Comparison of ENCODE assay signal across 18 cellular contexts in the genomic region with DNA sequence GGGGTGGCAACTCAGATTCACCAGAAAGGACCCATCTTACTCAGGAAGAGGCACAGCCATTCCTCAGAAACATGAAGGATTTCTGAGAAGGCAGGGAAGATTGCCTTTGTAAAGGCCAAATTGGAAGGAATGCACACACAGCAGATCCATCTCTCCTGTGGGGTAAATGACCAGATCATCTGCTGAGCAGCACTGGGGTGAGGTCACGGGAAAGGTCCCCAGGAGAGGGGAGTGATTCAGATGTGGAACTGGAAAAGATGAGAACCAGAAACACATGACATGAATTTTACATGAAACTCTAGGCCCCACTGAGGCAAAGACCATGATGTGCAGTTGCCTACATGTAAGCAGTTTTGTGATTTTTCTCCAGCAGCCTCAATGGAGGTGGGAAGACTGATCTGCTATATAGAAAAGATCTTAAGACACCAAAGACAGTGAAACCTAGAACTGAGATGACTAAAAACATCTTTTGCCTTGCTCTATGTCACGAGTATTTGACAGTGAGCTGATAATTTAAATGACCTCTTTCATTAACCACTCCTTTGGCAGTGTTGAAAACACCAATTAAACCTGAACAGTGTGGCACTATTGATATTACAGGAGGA.
"Had no signal": no experiment of that assay in that cellular context is flagged by ENCODE, and none has a peak within 500 bp of the region (broad histone marks: within the 10 kb centered on the region; RNA-seq: fewer than 3 reads in every experiment).

No MANE protein-coding gene starts in this region.

- H3K9me3 Mint-ChIP-seq: naive thymus-derived CD8-positive, alpha-beta T cell; nephron progenitor cell had no signal

- H3K27ac Mint-ChIP-seq: nephron progenitor cell had no signal

- H3K27ac ChIP-seq: coronary artery, lower lobe of right lung, prostate gland, right atrium auricular region, suprapubic skin, transverse colon, upper lobe of right lung, vagina had no signal

- ATAC-seq: left ventricle myocardium superior; lower lobe of right lung; naive thymus-derived CD8-positive, alpha-beta T cell; sciatic nerve; upper lobe of right lung had no signal

- H3K4me3 ChIP-seq: coronary artery, lower lobe of right lung, prostate gland, right atrium auricular region, smooth muscle cell, suprapubic skin, transverse colon, upper lobe of right lung, vagina had no signal

- H3K27me3 ChIP-seq: right atrium auricular region, suprapubic skin, transverse colon, upper lobe of right lung, vagina had no signal

- H3K36me3 Mint-ChIP-seq: naive thymus-derived CD8-positive, alpha-beta T cell had no signal

- H3K4me1 ChIP-seq: lower lobe of right lung, prostate gland, suprapubic skin, upper lobe of right lung, vagina had no signal

- H3K36me3 ChIP-seq: lower lobe of right lung, prostate gland, right atrium auricular region, suprapubic skin, transverse colon, upper lobe of right lung, vagina had no signal

- H3K9me3 ChIP-seq: lower lobe of right lung, prostate gland, right atrium auricular region, suprapubic skin, transverse colon, upper lobe of right lung, vagina had no signal

- DNase-seq: hypothalamus; left ventricle myocardium superior; lower lobe of right lung; naive thymus-derived CD8-positive, alpha-beta T cell; nephron progenitor cell; nucleus accumbens; stimulated activated CD4-positive, alpha-beta T cell treated with anti-CD3 and anti-CD28 coated beads, Interleukin-12 subunit alpha, Interleukin-12 subunit beta, amount 100 ng/mL, for 4 hours; stimulated activated CD8-positive, alpha-beta memory T cell treated with anti-CD3 and anti-CD28 coated beads, Interleukin-4, amount 100 ng/mL, for 48 hours; stimulated activated naive CD4-positive, alpha-beta T cell treated with Interleukin-2 at 50 U/mL for 16 hours; transverse colon; upper lobe of right lung had no signal

- H3K4me1 Mint-ChIP-seq: naive thymus-derived CD8-positive, alpha-beta T cell; nephron progenitor cell had no signal

- H3K4me3 Mint-ChIP-seq: naive thymus-derived CD8-positive, alpha-beta T cell; nephron progenitor cell had no signal
